18 cellular contexts compared by ENCODE assay signal in genomic region chr10:74821501-74821900, GRCh38. TPM values are rescaled to one million over a fixed set of nuclear protein-coding genes. Genes with fewer than 3 reads are reported as not detected.
A peak's percentile ranks its signal among the peaks of the same experiment; 100 is the strongest.
DNase-seq lines count a peak whose midpoint lies in the region; FAIRE-seq and TF ChIP-seq lines count a peak whose summit lies in the region.
"Had no signal": no experiment of that assay in that cellular context is flagged by ENCODE, and none has a peak within 500 bp of the region (broad histone marks: within the 10 kb centered on the region; RNA-seq: fewer than 3 reads in every experiment).

No MANE protein-coding gene starts in this region.

- TF ChIP-seq CTCF in endothelial cell of umbilical vein (IDR thresholded peaks at IDR 0.05; ENCODE audit: extremely low read depth in 1 of 2, insufficient read depth in 1 of 2, low read depth in 1 of 2, low read length in 2 of 2) = no peak
- no peak for TF ChIP-seq CTCF in stomach (IDR thresholded peaks at IDR 0.05)
- no peak for TF ChIP-seq CTCF in GM10266 (IDR thresholded peaks at IDR 0.05; ENCODE audit: control insufficient read depth, insufficient read depth, low read depth, missing control alignments)

- no peaks in the 10 kb centered on the region for H3K79me2 ChIP-seq in endothelial cell of umbilical vein (ENCODE audit: control insufficient read depth, insufficient read depth, low read length)

- intact Hi-C loops in endothelial cell of umbilical vein (cut with micrococcal nuclease) (no loop called here), stomach (cut with DNase I; ENCODE audit: low total_unique reads) (loop anchor here (10.0 kb wide), 1 partner anchor 203 kb away; no protein-coding TSS in a partner anchor)

- no peaks in the 10 kb centered on the region for H3K36me3 ChIP-seq in endothelial cell of umbilical vein (ENCODE audit: control insufficient read depth in 2 of 2, extremely low read depth in 1 of 2, insufficient read depth in 2 of 2, low read length in 2 of 2)
- H3K36me3 ChIP-seq in stomach = no peaks in the 10 kb centered on the region
- H3K36me3 ChIP-seq: sigmoid colon had no signal

- no peak for TF ChIP-seq POLR2A in endothelial cell of umbilical vein (IDR thresholded peaks at IDR 0.05; ENCODE audit: low read depth, low read length)
- no peak for TF ChIP-seq POLR2A in stomach (IDR thresholded peaks at IDR 0.05)

- no peaks in the 10 kb centered on the region for H4K20me1 ChIP-seq in endothelial cell of umbilical vein (replicated peaks; ENCODE audit: control insufficient read depth, extremely low read depth, insufficient read depth, low read length)

- no peak overlapping the region for H3K27ac ChIP-seq in endothelial cell of umbilical vein (ENCODE audit: insufficient read depth, low read depth, low read length)
- peak overlapping the region; percentile 38 to 100 (median 79) for H3K27ac ChIP-seq in stomach
- H3K27ac ChIP-seq: epithelial cell of prostate, KMS-11 had no signal

- POLR2A ChIA-PET in endothelial cell of umbilical vein (lab: Charles Lee) = no interaction called here

- no peak overlapping the region for H3K4me3 ChIP-seq in endothelial cell of umbilical vein (replicated peaks in 1 of 3; ENCODE audit: insufficient read depth in 1 of 3, low read depth in 1 of 3, low read length in 3 of 3)
- H3K4me3 ChIP-seq in stomach = no peak overlapping the region
- H3K4me3 ChIP-seq: GM23338, sigmoid colon had no signal

- dilution Hi-C loops in endothelial cell of umbilical vein (cut with MboI; ENCODE audit: extremely low pct_ligation_motif_present, low sequenced_read_pairs) = no loop called here

- FAIRE-seq in endothelial cell of umbilical vein (lab: Jason Lieb, UNC) = no peak
- FAIRE-seq: A204.1 had no signal

- H3K4me1 ChIP-seq in endothelial cell of umbilical vein (ENCODE audit: control insufficient read depth, extremely low read depth, insufficient read depth, low read length) = no peaks in the 10 kb centered on the region
- H3K4me1 ChIP-seq in stomach = peaks cover 31 to 41% (median 39%) of the 10 kb centered on the region in 4 donors

- peaks cover 4% of the 10 kb centered on the region for H3K9me3 ChIP-seq in endothelial cell of umbilical vein (replicated peaks; ENCODE audit: control insufficient read depth, insufficient read depth, low read length)
- peaks cover 0 to 9% (median 3%) of the 10 kb centered on the region in 4 donors for H3K9me3 ChIP-seq in stomach

- H3K9ac ChIP-seq in endothelial cell of umbilical vein (replicated peaks; ENCODE audit: extremely low read depth, insufficient read depth, low read length) = no peak overlapping the region
- H3K9ac ChIP-seq: KMS-11 had no signal

- CTCF ChIA-PET in endothelial cell of umbilical vein (lab: Charles Lee) = no interaction called here

- 32 to 61% (median 42%) methylated on average over 3 of the region's 3 CpGs for WGBS in stomach, 5 donors

- H3K27me3 ChIP-seq in endothelial cell of umbilical vein (ENCODE audit: control insufficient read depth in 2 of 2, insufficient read depth in 2 of 2, low read length in 2 of 2) (no peaks in the 10 kb centered on the region), stomach (no peaks in the 10 kb centered on the region)
- H3K27me3 ChIP-seq: sigmoid colon had no signal

- peak; percentile 21 for DNase-seq in NCI-H345 (lab: John Stamatoyannopoulos, UW)
- no peak for DNase-seq in NCI-H345 treated with DMSO at 0.1 percent for 48 hours (lab: John Stamatoyannopoulos, UW; ENCODE audit: unreplicated experiment)
- DNase-seq in NCI-H2029 (lab: John Stamatoyannopoulos, UW) = peak; percentile 81
- no peak for DNase-seq in endothelial cell of umbilical vein (ENCODE audit: low read depth, low spot score)
- peak; percentile 83 for DNase-seq in stomach
- no peak for DNase-seq in GM10266 (ENCODE audit: extremely low spot score)
- DNase-seq in activated CD4-positive, alpha-beta T cell treated with anti-CD3 and anti-CD28 coated beads, Interleukin-2, amount 50 U/mL, for 48 hours = no peak
- no peak for DNase-seq in stimulated activated CD4-positive, alpha-beta T cell treated with anti-CD3 and anti-CD28 coated beads, Interleukin-2, amount 100 ng/mL, for 48 hours
- DNase-seq: activated naive CD8-positive, alpha-beta T cell treated with anti-CD3 and anti-CD28 coated beads for 36 hours; cerebellar nuclear complex; head of caudate nucleus; naive thymus-derived CD4-positive, alpha-beta T cell; sigmoid colon; stimulated activated naive CD8-positive, alpha-beta T cell treated with anti-CD3 and anti-CD28 coated beads, Interleukin-15, Interleukin-2, amounts not matched to agents 100 U/mL and 50 U/mL, for 24 hours had no signal

- no peak overlapping the region for H3K4me2 ChIP-seq in endothelial cell of umbilical vein (ENCODE audit: insufficient read depth, low read length)
- H3K4me2 ChIP-seq: GM23338, KMS-11 had no signal

- no peak for TF ChIP-seq EP300 in stomach (IDR thresholded peaks at IDR 0.05)

- no TSS peak for BruUV-seq in endothelial cell of umbilical vein (replicated peaks; lab: Mats Ljungman, UMichigan)

- H3K9me1 ChIP-seq in endothelial cell of umbilical vein (replicated peaks; ENCODE audit: control insufficient read depth, extremely low read depth, insufficient read depth, low read length) = no peaks in the 10 kb centered on the region

- no peak overlapping the region for H2AFZ ChIP-seq in endothelial cell of umbilical vein (ENCODE audit: low read depth, low read length)
- H2AFZ ChIP-seq: GM23338 had no signal

TF ChIP-seq in endothelial cell of umbilical vein, 7 proteins besides CTCF, POLR2A, EP300 and RAD21:
- TF ChIP-seq MAX (IDR thresholded peaks at IDR 0.05; ENCODE audit: insufficient read depth, insufficient read length) = no peak
- TF ChIP-seq JUN (IDR thresholded peaks at IDR 0.05; ENCODE audit: borderline replicate concordance, insufficient read depth, insufficient read length, low read depth) = no peak
- peak; percentile 9 for TF ChIP-seq GATA2 (IDR thresholded peaks at IDR 0.05; ENCODE audit: insufficient read depth, insufficient read length, low read depth, low read length)
TF ChIP-seq in endothelial cell of umbilical vein: peak in this region for 1.

RNA-seq across cellular contexts. Expression of gene KAT6B, which starts 4.9 kb away (rescaled TPM):
- total RNA-seq in endothelial cell of umbilical vein = 15.0 and 17.0 TPM in 2 replicates
- 3.2 and 4.5 TPM in 2 replicates for polyA plus RNA-seq in endothelial cell of umbilical vein
- polyA plus RNA-seq in endothelial cell of umbilical vein (2011; cell fraction: cytosol; rRNA removed) = 3.6 and 4.3 TPM in 2 replicates
- 13.8 and 14.4 TPM in 2 replicates for polyA plus RNA-seq in endothelial cell of umbilical vein (2011; cell fraction: nucleus; rRNA removed)
- 5.7 and 6.2 TPM in 2 replicates for polyA plus RNA-seq in endothelial cell of umbilical vein (2012)
- 22.7 and 24.5 TPM in 2 replicates for polyA minus RNA-seq in endothelial cell of umbilical vein
- polyA minus RNA-seq in endothelial cell of umbilical vein (2011; cell fraction: cytosol; rRNA and poly(A)+ RNA removed) = 6.3 TPM
- 62.7 and 89.1 TPM in 2 replicates for polyA minus RNA-seq in endothelial cell of umbilical vein (2011; cell fraction: nucleus; rRNA and poly(A)+ RNA removed)
- 100 to 1,000 TPM in 1 of 5 donors, 10 to 100 TPM in 4; 23.2 to 109 (median 71.0) TPM for total RNA-seq in stomach
- polyA plus RNA-seq in stomach = 1 to 10 TPM; 3.7 to 9.5 (median 7.2) TPM

Comparison
In these comparisons a context has a peak if more than half of its experiments do, and no peak if none do; other contexts are left out.
1. DNase-seq: peak in NCI-H345 (single experiment), NCI-H2029 (single experiment) and stomach (single experiment); none in NCI-H345 treated with DMSO at 0.1 percent for 48 hours (single experiment), endothelial cell of umbilical vein (single experiment), GM10266 (single experiment), activated CD4-positive, alpha-beta T cell treated with anti-CD3 and anti-CD28 coated beads, Interleukin-2, amount 50 U/mL, for 48 hours (0 of 2) and stimulated activated CD4-positive, alpha-beta T cell treated with anti-CD3 and anti-CD28 coated beads, Interleukin-2, amount 100 ng/mL, for 48 hours (0 of 2).